Comparison of ENCODE assay signal across 21 cellular contexts in genomic region chr4:129140521-129140920, GRCh38. TPM values are rescaled to one million over a fixed set of nuclear protein-coding genes. Genes with fewer than 3 reads are reported as not detected.
DNase-seq lines count a peak whose midpoint lies in the region; ATAC-seq and TF ChIP-seq lines count a peak whose summit lies in the region.
"Had no signal": no experiment of that assay in that cellular context is flagged by ENCODE, and none has a peak within 500 bp of the region (broad histone marks: within the 10 kb centered on the region; RNA-seq: fewer than 3 reads in every experiment).

No MANE protein-coding gene starts in this region.

- no peaks in the 10 kb centered on the region for H3K4me1 ChIP-seq in right lobe of liver
- H3K4me1 ChIP-seq: neural progenitor cell, tibial nerve had no signal

- ATAC-seq in right lobe of liver = peak in 1 of 4 donors; percentile 38
- ATAC-seq: activated naive CD4-positive, alpha-beta T cell treated with anti-CD3 and anti-CD28 coated beads, Interleukin-2, amount 50 U/mL, for 72 hours; left cardiac atrium had no signal

- peak; percentile 16 for DNase-seq in G401 (ENCODE audit: low spot score)
- DNase-seq in NCI-H2227 (lab: John Stamatoyannopoulos, UW; ENCODE audit: unreplicated experiment) = peak; percentile 10
- DNase-seq in cardiac fibroblast (ENCODE audit: low read depth in 2 of 2) = peak in 1 of 2 donors; percentile 3
- DNase-seq in right lobe of liver = no peak
- DNase-seq in iPS-NIHi7 (ENCODE audit: extremely low spot score) = no peak
- DNase-seq in hypothalamus (lab: John Stamatoyannopoulos, UW) = no peak
- no peak for DNase-seq in ureter (ENCODE audit: low spot score)
- DNase-seq in SHP77 (lab: John Stamatoyannopoulos, UW) = no peak
- DNase-seq: activated CD4-positive, alpha-beta T cell treated with anti-CD3 and anti-CD28 coated beads, Interleukin-2, amount 50 U/mL, for 4 hours; activated T-cell treated with anti-CD3 and anti-CD28 coated beads, Interleukin-2, amount 50 U/mL, for 1 hour; brain microvascular endothelial cell; DMS153; left cardiac atrium; NCI-H1436; NCI-H446 treated with DMSO at 0.1 percent for 48 hours; PC-9; stimulated activated naive CD4-positive, alpha-beta T cell had no signal

- intact Hi-C loops in right lobe of liver (cut with DNase I) = no loop called here

- no peak overlapping the region for H3K4me3 ChIP-seq in cardiac fibroblast (replicated peaks in 1 of 2; ENCODE audit: low read depth in 2 of 2, low read length in 2 of 2)
- H3K4me3 ChIP-seq in right lobe of liver = no peak overlapping the region
- H3K4me3 ChIP-seq: neural progenitor cell, PC-9, SK-N-MC, tibial nerve had no signal

- H3K27ac ChIP-seq in right lobe of liver = no peak overlapping the region
- H3K27ac ChIP-seq: brain microvascular endothelial cell, neural progenitor cell, PC-9, SK-N-MC, tibial nerve had no signal

- no peak for TF ChIP-seq POLR2A in right lobe of liver (IDR thresholded peaks at IDR 0.05)

- WGBS in right lobe of liver (ENCODE audit: insufficient coverage, low coverage, low lambda C conversion rate, missing lambda C conversion rate) = 21% methylated on average over 2 of the region's 2 CpGs

- in situ Hi-C loops in G401 (cut with HindIII; ENCODE audit: low sequenced_read_pairs) = no loop called here

- no peaks in the 10 kb centered on the region for H3K36me3 ChIP-seq in right lobe of liver
- H3K36me3 ChIP-seq: brain microvascular endothelial cell, neural progenitor cell, tibial nerve had no signal

- H3K9me3 ChIP-seq in right lobe of liver = no peaks in the 10 kb centered on the region
- H3K9me3 ChIP-seq: tibial nerve had no signal

- no peaks in the 10 kb centered on the region for H3K27me3 ChIP-seq in right lobe of liver
- H3K27me3 ChIP-seq: brain microvascular endothelial cell, neural progenitor cell, tibial nerve had no signal

- TF ChIP-seq CTCF in cardiac fibroblast (IDR thresholded peaks at IDR 0.05; ENCODE audit: low read depth, low read length) = peak; percentile 6
- peak; percentile 16 to 33 (median 24) for TF ChIP-seq CTCF in right lobe of liver (IDR thresholded peaks at IDR 0.05)

RNA-seq across cellular contexts. Expression of gene C4orf33, which starts 44.6 kb away (rescaled TPM):
- total RNA-seq in G401 (2014; rRNA removed; shearing (Covaris generic)) = 3.6 and 5.8 TPM in 2 replicates
- total RNA-seq in right lobe of liver = 1 to 10 TPM; 3.4 to 9.0 (median 4.2) TPM
- 16.5 TPM for total RNA-seq in ureter

RNA-seq across cellular contexts. Expression of gene SCLT1, which starts 47.2 kb away (rescaled TPM):
- total RNA-seq in G401 (2014; rRNA removed; shearing (Covaris generic)) = 10.7 and 15.8 TPM in 2 replicates
- total RNA-seq in right lobe of liver = 1 to 10 TPM; 2.3 to 5.3 (median 3.7) TPM
- total RNA-seq in ureter = 21.7 TPM

Comparison
In these comparisons a context has a peak if more than half of its experiments do, and no peak if none do; other contexts are left out.
1. DNase-seq: peak in G401 (single experiment) and NCI-H2227 (single experiment); none in right lobe of liver (0 of 3), iPS-NIHi7 (single experiment), hypothalamus (0 of 51), ureter (single experiment) and SHP77 (0 of 2).